Comparison of ENCODE assay signal across 21 cellular contexts in the genomic region with DNA sequence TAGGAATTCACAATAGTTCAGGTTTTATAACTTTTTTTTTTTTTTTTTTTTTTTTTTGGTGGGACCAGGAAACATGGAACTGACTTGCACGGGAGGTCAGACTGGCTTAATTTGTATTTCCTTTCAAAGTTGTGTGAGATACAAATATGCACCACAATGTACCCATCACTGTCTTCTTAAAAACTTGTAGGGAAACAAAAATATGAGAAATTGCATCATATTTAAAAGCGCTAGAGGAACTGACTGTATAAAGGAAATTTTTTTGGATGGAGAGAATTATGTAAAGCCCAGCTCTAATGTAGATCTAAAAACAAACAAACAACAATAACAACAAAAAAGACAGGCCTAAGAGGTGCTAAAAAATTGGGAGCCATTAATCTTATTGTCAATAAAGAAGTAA.
DNase-seq lines count a peak whose midpoint lies in the region; ATAC-seq, FAIRE-seq and TF ChIP-seq lines count a peak whose summit lies in the region.
"Had no signal": no experiment of that assay in that cellular context is flagged by ENCODE, and none has a peak within 500 bp of the region (broad histone marks: within the 10 kb centered on the region; RNA-seq: fewer than 3 reads in every experiment).

No MANE protein-coding gene starts in this region.

- TF ChIP-seq RAD21 in A549 (conservative IDR thresholded peaks at IDR 0.05 in 1 of 2, IDR thresholded peaks at IDR 0.05 in 1 of 2) = no peak

- FAIRE-seq in A549 (lab: Jason Lieb, UNC) = no peak
- no peak for FAIRE-seq in pancreas (lab: Jason Lieb, UNC)
- FAIRE-seq: TTC549 had no signal

- H3K4me1 ChIP-seq in A549 (peaks cover 16% of the 10 kb centered on the region), SJCRH30 (peaks cover 11% of the 10 kb centered on the region), upper lobe of left lung (no peaks in the 10 kb centered on the region), pancreas (no peaks in the 10 kb centered on the region)

- peaks cover 5% of the 10 kb centered on the region for H3K27me3 Mint-ChIP-seq in nephron (ENCODE audit: low read depth)
- H3K27me3 Mint-ChIP-seq: IgD-negative memory B cell had no signal

- ATAC-seq in A549 (no peak), upper lobe of left lung (ENCODE audit: low FRiP score in 2 of 2) (no peak), HG02973 (IDR thresholded peaks at IDR 0.05; ENCODE audit: unreplicated experiment) (no peak), pancreas (no peak)
- ATAC-seq: activated CD4-positive, CD25-positive, alpha-beta regulatory T cell treated with anti-CD3 and anti-CD28 coated beads, Interleukin-2, amount 50 U/mL, for 24 hours had no signal

- H3K4me2 ChIP-seq in A549 = peak overlapping the region; percentile 66

- H3K4me1 Mint-ChIP-seq in nephron = peaks cover 24% of the 10 kb centered on the region

- H3K9me3 Mint-ChIP-seq in nephron = no peaks in the 10 kb centered on the region
- H3K9me3 Mint-ChIP-seq: CD8-positive, alpha-beta memory T cell; IgD-negative memory B cell had no signal

- TF ChIP-seq EP300 in A549 (IDR thresholded peaks at IDR 0.05) = no peak
- TF ChIP-seq EP300 in upper lobe of left lung (IDR thresholded peaks at IDR 0.05) = no peak

- H3K4me3 ChIP-seq in A549 (no peak overlapping the region), SJCRH30 (no peak overlapping the region), upper lobe of left lung (no peak overlapping the region), pancreas (no peak overlapping the region)
- H3K4me3 ChIP-seq: lung had no signal

- no peaks in the 10 kb centered on the region for H3K27me3 ChIP-seq in SJCRH30
- H3K27me3 ChIP-seq in upper lobe of left lung = no peaks in the 10 kb centered on the region
- no peaks in the 10 kb centered on the region for H3K27me3 ChIP-seq in pancreas

- intact Hi-C loops in pancreas (cut with DNase I) = no loop called here

- no peak overlapping the region for H3K4me3 Mint-ChIP-seq in nephron
- H3K4me3 Mint-ChIP-seq: CD8-positive, alpha-beta memory T cell; IgD-negative memory B cell had no signal

- 81% methylated on average over 2 of the region's 2 CpGs for WGBS in A549 (ENCODE audit: missing lambda C conversion rate)
- 72 to 81% methylated on average over 2 of the region's 2 CpGs for WGBS in upper lobe of left lung, 2 donors
- 91 to 94% methylated on average over 2 of the region's 2 CpGs for WGBS in pancreas, 2 donors

- POLR2A ChIA-PET in A549 (lab: Yijun Ruan, JAX) = no interaction called here

- CTCF ChIA-PET in A549 (lab: Yijun Ruan, JAX) = no interaction called here

- H3K9me3 ChIP-seq in A549 (no peaks in the 10 kb centered on the region), SJCRH30 (replicated peaks) (no peaks in the 10 kb centered on the region), upper lobe of left lung (no peaks in the 10 kb centered on the region), pancreas (no peaks in the 10 kb centered on the region)

- TF ChIP-seq CTCF in A549 (IDR thresholded peaks at IDR 0.05) (no peak), nephron (IDR thresholded peaks at IDR 0.05; ENCODE audit: unreplicated experiment in 3 of 3) (no peak), upper lobe of left lung (IDR thresholded peaks at IDR 0.05) (no peak), pancreas (IDR thresholded peaks at IDR 0.05) (no peak)

- DNase-seq in A549 (ENCODE audit: low read depth in 1 of 2, low spot score in 1 of 2) (no peak), SJCRH30 (no peak), epithelial cell of prostate (ENCODE audit: low read depth, low spot score) (no peak), upper lobe of left lung (no peak), NCI-H446 (lab: John Stamatoyannopoulos, UW) (no peak), pancreas (no peak)
- DNase-seq: activated CD4-positive, alpha-beta T cell treated with anti-CD3 and anti-CD28 coated beads, Interleukin-2, amount 50 U/mL, for 48 hours; activated naive CD4-positive, alpha-beta T cell treated with anti-CD3 and anti-CD28 coated beads, Interleukin-2, amount 50 U/mL, for 16 hours; CD8-positive, alpha-beta memory T cell; DMS 273 treated with DMSO at 0.1 percent for 48 hours; H7; NCI-H1092 treated with DMSO at 0.1 percent for 48 hours; NCI-H187 treated with DMSO at 0.1 percent for 48 hours; stimulated activated CD4-positive, alpha-beta T cell treated with anti-CD3 and anti-CD28 coated beads, Interleukin-12 subunit alpha, Interleukin-12 subunit beta, amount 100 ng/mL, for 4 hours; stimulated activated CD4-positive, alpha-beta T cell treated with anti-CD3 and anti-CD28 coated beads, Interleukin-4, amount 100 ng/mL, for 1 hour had no signal

- TF ChIP-seq POLR2A in A549 (IDR thresholded peaks at IDR 0.05; ENCODE audit: low read length) = no peak
- no peak for TF ChIP-seq POLR2A in upper lobe of left lung (IDR thresholded peaks at IDR 0.05)

- peak overlapping the region in 2 of 3 experiments; percentile 25 to 30 for H3K27ac Mint-ChIP-seq in nephron
- H3K27ac Mint-ChIP-seq: IgD-negative memory B cell had no signal

- peak overlapping the region; percentile 42 to 46; a peak in 3 of 6 replicates for H3K27ac ChIP-seq in A549
- peak overlapping the region; percentile 14; the same call in 1 of the 2 replicates for H3K27ac ChIP-seq in SJCRH30
- peak overlapping the region; percentile 5 for H3K27ac ChIP-seq in epithelial cell of prostate
- H3K27ac ChIP-seq in upper lobe of left lung = no peak overlapping the region
- no peak overlapping the region for H3K27ac ChIP-seq in pancreas

- H3K36me3 ChIP-seq in SJCRH30 = no peaks in the 10 kb centered on the region
- H3K36me3 ChIP-seq in upper lobe of left lung = no peaks in the 10 kb centered on the region
- H3K36me3 ChIP-seq in pancreas = no peaks in the 10 kb centered on the region

- peaks cover 13% of the 10 kb centered on the region for H3K36me3 Mint-ChIP-seq in nephron (ENCODE audit: low read depth)
- H3K36me3 Mint-ChIP-seq: CD8-positive, alpha-beta memory T cell; IgD-negative memory B cell had no signal

TF ChIP-seq in A549, 52 proteins besides CTCF, POLR2A, EP300 and RAD21:
- TF ChIP-seq EHF (CRISPR knock-in tag; IDR thresholded peaks at IDR 0.05) (no peak), RARB (CRISPR knock-in tag; IDR thresholded peaks at IDR 0.05) (no peak), CBX8 (IDR thresholded peaks at IDR 0.05) (no peak), HEYL (CRISPR knock-in tag; IDR thresholded peaks at IDR 0.05) (no peak), MYC (IDR thresholded peaks at IDR 0.05; ENCODE audit: borderline replicate concordance, low read length) (no peak), KDM5A (IDR thresholded peaks at IDR 0.05) (no peak)

Comparison
In these comparisons a context has a peak if more than half of its experiments do, and no peak if none do; other contexts are left out.
1. H3K27ac ChIP-seq: peak in A549 (2 of 2), SJCRH30 (single experiment) and epithelial cell of prostate (single experiment); none in upper lobe of left lung (0 of 4) and pancreas (0 of 4).